1 cellular context compared by ENCODE assay signal in the genomic region with DNA sequence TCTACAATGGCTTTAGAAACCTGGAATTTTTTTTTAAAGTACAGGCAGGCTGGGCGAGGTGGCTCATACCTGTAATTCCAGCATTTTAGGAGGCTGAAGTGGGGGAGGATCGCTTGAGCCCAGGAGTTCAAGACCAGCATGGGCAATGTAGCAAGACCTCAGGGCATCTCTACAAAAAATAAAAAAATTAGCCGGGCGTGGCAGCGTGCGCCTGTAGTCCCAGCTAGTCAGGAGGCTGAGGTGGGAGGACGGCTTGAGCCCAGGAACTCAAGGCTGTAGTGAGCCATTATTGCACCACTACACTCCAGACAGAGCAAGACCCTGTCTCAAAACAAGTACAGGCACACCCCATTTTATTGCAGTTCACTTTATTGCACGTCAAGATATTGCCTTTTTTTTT.
TF ChIP-seq lines count a peak whose summit lies in the region.

No MANE protein-coding gene starts in this region.

TF ChIP-seq in GM23338, 12 proteins besides CTCF, POLR2A, EP300 and RAD21 (continued from another document):
- TF ChIP-seq JUNB (IDR thresholded peaks at IDR 0.05; ENCODE audit: unreplicated experiment), result no peak
- TF ChIP-seq EZH2phosphoT487 (IDR thresholded peaks at IDR 0.05; ENCODE audit: unreplicated experiment), result no peak
- TF ChIP-seq EZH2 (IDR thresholded peaks at IDR 0.05; ENCODE audit: low read depth, unreplicated experiment), result no peak
- TF ChIP-seq, protein P1, sequence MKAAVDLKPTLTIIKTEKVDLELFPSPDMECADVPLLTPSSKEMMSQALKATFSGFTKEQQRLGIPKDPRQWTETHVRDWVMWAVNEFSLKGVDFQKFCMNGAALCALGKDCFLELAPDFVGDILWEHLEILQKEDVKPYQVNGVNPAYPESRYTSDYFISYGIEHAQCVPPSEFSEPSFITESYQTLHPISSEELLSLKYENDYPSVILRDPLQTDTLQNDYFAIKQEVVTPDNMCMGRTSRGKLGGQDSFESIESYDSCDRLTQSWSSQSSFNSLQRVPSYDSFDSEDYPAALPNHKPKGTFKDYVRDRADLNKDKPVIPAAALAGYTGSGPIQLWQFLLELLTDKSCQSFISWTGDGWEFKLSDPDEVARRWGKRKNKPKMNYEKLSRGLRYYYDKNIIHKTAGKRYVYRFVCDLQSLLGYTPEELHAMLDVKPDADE (IDR thresholded peaks at IDR 0.05), result no peak
- TF ChIP-seq CREB1 (CRISPR knock-in tag; IDR thresholded peaks at IDR 0.05; ENCODE audit: low read depth), result no peak
